ENCODE assay signal across 8 cellular contexts in genomic region chr2:65129613-65130439, GRCh38. TPM values are rescaled to one million over a fixed set of nuclear protein-coding genes. Genes with fewer than 3 reads are reported as not detected.
DNase-seq lines count a peak whose midpoint lies in the region; ATAC-seq and TF ChIP-seq lines count a peak whose summit lies in the region.

Gene RAB1A, minus strand, starts transcription at chr2:65130106. Its CDS starts 191 bp downstream, at chr2:65129915.

- peak; percentile 91 to 96 for TF ChIP-seq POLR2A in uterus (IDR thresholded peaks at IDR 0.05)

- ATAC-seq in GM18502 (IDR thresholded peaks at IDR 0.05; ENCODE audit: poor library complexity, unreplicated experiment) (peak; percentile 96), HG02970 (IDR thresholded peaks at IDR 0.05; ENCODE audit: low FRiP score, unreplicated experiment) (peak; percentile 96)

- H3K27ac ChIP-seq in right atrium auricular region (peak within 1 kb of the TSS; percentile 99), uterus (peak within 1 kb of the TSS; percentile 96 to 99)

- peak; percentile 100 for DNase-seq in NCI-H187 treated with DMSO at 0.1 percent for 48 hours (lab: John Stamatoyannopoulos, UW)
- DNase-seq in anterior cingulate cortex (lab: John Stamatoyannopoulos, UW), result peak; percentile 93 to 100 (median 99)
- peak; percentile 100 for DNase-seq in right atrium auricular region (ENCODE audit: low spot score)
- peak; percentile 99 for DNase-seq in pulmonary artery endothelial cell (ENCODE audit: low read depth, low spot score)
- DNase-seq in uterus, result peak; percentile 99 to 100

- H3K9me3 ChIP-seq in right atrium auricular region, result no peaks in the 10 kb centered on the region
- H3K9me3 ChIP-seq in uterus, result no peaks in the 10 kb centered on the region

- intact Hi-C loops in T-helper 2 cell treated with Interferon-gamma antibody and Interleukin-4, amounts not matched to agents 100 ng/mL and 5 ng/mL, for 36 hours (cut with micrococcal nuclease), result loop anchor here (1.0 to 5.0 kb wide), 11 partner anchors 33 to 1289 kb away; partner anchors contain the start of genes ACTR2, AFTPH, CEP68 and SERTAD2
- intact Hi-C loops in uterus (cut with DNase I; ENCODE audit: low total_unique reads), result no loop called here

- peak within 1 kb of the TSS; percentile 93 to 94 for H3K4me3 ChIP-seq in right atrium auricular region
- H3K4me3 ChIP-seq in uterus, result peak within 1 kb of the TSS; percentile 71 to 99

- no peaks in the 10 kb centered on the region for H3K27me3 ChIP-seq in right atrium auricular region
- H3K27me3 ChIP-seq in uterus, result no peaks in the 10 kb centered on the region

- H3K4me1 ChIP-seq in right atrium auricular region (peaks cover 0 to 49% of the 10 kb centered on the region in 2 donors), uterus (no peaks in the 10 kb centered on the region)

- no peaks in the 10 kb centered on the region for H3K36me3 ChIP-seq in right atrium auricular region
- H3K36me3 ChIP-seq in uterus, result no peaks in the 10 kb centered on the region

- TF ChIP-seq CTCF in right atrium auricular region (IDR thresholded peaks at IDR 0.05) (peak; percentile 29 to 54), uterus (IDR thresholded peaks at IDR 0.05) (peak in 3 of 4 experiments; percentile 8 to 47 (median 28))

RNA-seq across cellular contexts. Expression of gene RAB1A, which starts in this region (rescaled TPM):
- 66.2 and 70.2 TPM in 2 replicates for total RNA-seq in T-helper 2 cell treated with Interferon-gamma antibody and Interleukin-4, amounts not matched to agents 100 ng/mL and 5 ng/mL, for 36 hours
- 10 to 100 TPM; 69.6 to 73.8 TPM for total RNA-seq in right atrium auricular region
- 114 and 122 TPM in 2 replicates for total RNA-seq in pulmonary artery endothelial cell
- total RNA-seq in uterus, result 100 to 1,000 TPM in 2 of 4 donors, 10 to 100 TPM in 2; 78.5 to 153 (median 103) TPM

Comparison
In these comparisons a context has a peak if more than half of its experiments do, and no peak if none do; other contexts are left out.
1. Peak in every context shown above with its lines: DNase-seq, ATAC-seq, H3K4me3 ChIP-seq and H3K27ac ChIP-seq.